Comparison of ENCODE assay signal across 10 cellular contexts in genomic region chr4:3657917-3658913, GRCh38.
DNase-seq lines count a peak whose midpoint lies in the region; TF ChIP-seq lines count a peak whose summit lies in the region.
"Had no signal": no experiment of that assay in that cellular context is flagged by ENCODE, and none has a peak within 500 bp of the region (broad histone marks: within the 10 kb centered on the region; RNA-seq: fewer than 3 reads in every experiment).

No MANE protein-coding gene starts in this region.

- no peaks in the 10 kb centered on the region for H3K9me3 Mint-ChIP-seq in nephron progenitor cell

- H3K36me3 Mint-ChIP-seq in nephron progenitor cell (ENCODE audit: low read depth): no peaks in the 10 kb centered on the region

- H3K4me3 Mint-ChIP-seq in nephron progenitor cell: no peak overlapping the region

- DNase-seq in AG10803 (ENCODE audit: low read depth) (peak; percentile 76), HFF-Myc (ENCODE audit: extremely low read depth, low read depth) (peak; percentile 9), astrocyte of the spinal cord (ENCODE audit: low read depth, low spot score) (peak; percentile 19), nephron progenitor cell (no peak), occipital lobe (lab: John Stamatoyannopoulos, UW) (no peak), NCI-H446 (lab: John Stamatoyannopoulos, UW) (no peak), SIG-M5 treated with dmso at 0.1 percent for 504 hours (lab: John Stamatoyannopoulos, UW; ENCODE audit: unreplicated experiment) (no peak), NCI-H146 treated with DMSO at 0.1 percent for 48 hours (lab: John Stamatoyannopoulos, UW; ENCODE audit: unreplicated experiment) (no peak)
- DNase-seq: cerebellar nuclear complex, lower lobe of right lung had no signal

- peaks cover 61% of the 10 kb centered on the region for H3K4me1 Mint-ChIP-seq in nephron progenitor cell

- peaks cover 20% of the 10 kb centered on the region for H3K27me3 Mint-ChIP-seq in nephron progenitor cell (ENCODE audit: low read depth, poor library complexity)

- no peak overlapping the region for H3K4me3 ChIP-seq in AG10803 (ENCODE audit: low read length)
- H3K4me3 ChIP-seq in HFF-Myc (replicated peaks; ENCODE audit: low read depth, low read length): no peak overlapping the region
- no peak overlapping the region for H3K4me3 ChIP-seq in astrocyte of the spinal cord (ENCODE audit: low read depth, low read length)
- H3K4me3 ChIP-seq: lower lobe of right lung had no signal

- H3K27ac Mint-ChIP-seq in nephron progenitor cell: peak overlapping the region; percentile 91

- TF ChIP-seq CTCF in AG10803 (conservative IDR thresholded peaks at IDR 0.05; ENCODE audit: low read length) (no peak), HFF-Myc (IDR thresholded peaks at IDR 0.05; ENCODE audit: low read depth, low read length, missing control alignments) (no peak), astrocyte of the spinal cord (IDR thresholded peaks at IDR 0.05; ENCODE audit: low read depth, low read length) (no peak), nephron progenitor cell (IDR thresholded peaks at IDR 0.05) (no peak)

- in situ Hi-C loops in astrocyte of the spinal cord (cut with HindIII; ENCODE audit: low sequenced_read_pairs): no loop called here

Comparison
In these comparisons a context has a peak if more than half of its experiments do, and no peak if none do; other contexts are left out.
1. DNase-seq: peak in AG10803 (single experiment), HFF-Myc (single experiment) and astrocyte of the spinal cord (single experiment); none in nephron progenitor cell (single experiment), occipital lobe (single experiment), NCI-H446 (0 of 2), SIG-M5 treated with dmso at 0.1 percent for 504 hours (single experiment) and NCI-H146 treated with DMSO at 0.1 percent for 48 hours (single experiment).